In the genomic region with DNA sequence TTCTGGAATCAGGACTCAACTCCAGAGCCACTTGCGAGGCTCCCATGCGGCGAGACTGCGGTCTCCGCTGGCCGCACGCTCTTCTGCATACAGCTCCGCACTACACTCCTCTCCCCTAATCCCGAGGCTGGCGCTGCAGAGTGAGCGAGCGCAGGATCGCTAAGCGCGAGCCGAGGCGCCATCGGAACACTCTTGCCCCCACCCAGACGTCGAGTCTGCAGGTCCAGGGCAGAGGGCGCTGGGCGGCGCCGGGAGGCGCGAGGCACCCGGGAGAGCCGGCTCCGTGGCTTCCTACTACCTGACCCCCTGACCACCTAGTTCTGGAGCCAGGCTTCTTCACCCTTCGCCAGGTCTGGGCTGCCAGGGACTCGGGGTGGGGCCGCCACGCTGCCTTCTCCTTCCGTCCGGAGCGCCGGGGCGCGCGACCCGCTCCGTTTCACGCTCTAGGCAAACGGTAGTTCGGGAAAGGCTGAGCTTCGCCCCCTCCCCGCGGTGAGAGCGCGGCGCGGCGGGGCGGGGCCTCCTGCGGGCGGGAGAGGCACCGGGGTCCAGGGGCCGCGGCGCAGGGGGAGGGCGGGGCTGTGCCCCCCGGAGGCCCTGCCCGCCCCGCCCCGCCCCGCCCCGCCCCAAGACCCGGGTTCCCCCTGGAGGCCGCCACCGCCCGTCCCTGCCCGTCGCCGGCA, we compare ENCODE assay signal across 8 cellular contexts. TPM values are rescaled to one million over a fixed set of nuclear protein-coding genes. Genes with fewer than 3 reads are reported as not detected.
DNase-seq lines count a peak whose midpoint lies in the region; ATAC-seq and TF ChIP-seq lines count a peak whose summit lies in the region.

No MANE protein-coding gene starts in this region.

- no peaks in the 10 kb centered on the region for H3K9me3 ChIP-seq in right lobe of liver

- no peaks in the 10 kb centered on the region for H3K36me3 ChIP-seq in right lobe of liver

- peak; percentile 80 for DNase-seq in Ammon's horn (ENCODE audit: low spot score)
- peak; percentile 79 to 92 for DNase-seq in NCI-H526 (lab: John Stamatoyannopoulos, UW)
- DNase-seq in activated CD4-positive, alpha-beta T cell treated with anti-CD3 and anti-CD28 coated beads, Interleukin-2, amount 50 U/mL, for 1 hour = peak; percentile 45
- peak; percentile 86 for DNase-seq in ecto neural progenitor cell (ENCODE audit: low spot score)
- DNase-seq in right lobe of liver = peak; percentile 81
- peak; percentile 10 to 33 (median 24) for DNase-seq in stimulated activated CD4-positive, alpha-beta T cell treated with anti-CD3 and anti-CD28 coated beads, TNF-alpha, amount 100 ng/mL, for 48 hours (ENCODE audit: low read depth in 3 of 3)

- peak overlapping the region; percentile 56 to 59 (median 59) for H3K4me3 ChIP-seq in right lobe of liver

- no peaks in the 10 kb centered on the region for H3K4me1 ChIP-seq in right lobe of liver

- 6% methylated on average over 11 of the region's 74 CpGs for WGBS in right lobe of liver (ENCODE audit: insufficient coverage, low coverage, low lambda C conversion rate, missing lambda C conversion rate)

- peak overlapping the region; percentile 52 to 86 (median 66) for H3K27ac ChIP-seq in right lobe of liver

- ATAC-seq in GM19025 (IDR thresholded peaks at IDR 0.05; ENCODE audit: low read depth, unreplicated experiment) = peak; percentile 55
- ATAC-seq in HG03139 (IDR thresholded peaks at IDR 0.05; ENCODE audit: unreplicated experiment) = peak; percentile 51
- ATAC-seq in right lobe of liver = peak; percentile 84 to 94 (median 88)

- no peak for TF ChIP-seq CTCF in right lobe of liver (IDR thresholded peaks at IDR 0.05)

- intact Hi-C loops in right lobe of liver (cut with DNase I) = no loop called here

- no peaks in the 10 kb centered on the region for H3K27me3 ChIP-seq in right lobe of liver

- TF ChIP-seq POLR2A in right lobe of liver (IDR thresholded peaks at IDR 0.05) = peak; percentile 70

RNA-seq across cellular contexts. Expression of gene TUBB2A, which starts 5.4 kb away (rescaled TPM):
- 100 to 1,000 TPM in 2 of 6 experiments, 10 to 100 TPM in 4; 32.8 to 136 (median 83.8) TPM for total RNA-seq in right lobe of liver

RNA-seq across cellular contexts. Expression of gene BPHL, which starts 44.2 kb away (rescaled TPM):
- total RNA-seq in right lobe of liver = 100 to 1,000 TPM in 2 of 6 experiments, 10 to 100 TPM in 4; 30.4 to 142 (median 68.6) TPM

Comparison
In these comparisons a context has a peak if more than half of its experiments do, and no peak if none do; other contexts are left out.
1. Peak in every context shown above with its lines: DNase-seq, ATAC-seq, H3K4me3 ChIP-seq and H3K27ac ChIP-seq.
2. DNase-seq: peak in every context shown above with its lines; median percentile 86 in ecto neural progenitor cell; 86 in NCI-H526; 81 in right lobe of liver; 80 in Ammon's horn; 45 in activated CD4-positive, alpha-beta T cell treated with anti-CD3 and anti-CD28 coated beads, Interleukin-2, amount 50 U/mL, for 1 hour; 24 in stimulated activated CD4-positive, alpha-beta T cell treated with anti-CD3 and anti-CD28 coated beads, TNF-alpha, amount 100 ng/mL, for 48 hours.